31 cellular contexts compared by ENCODE assay signal in the genomic region with DNA sequence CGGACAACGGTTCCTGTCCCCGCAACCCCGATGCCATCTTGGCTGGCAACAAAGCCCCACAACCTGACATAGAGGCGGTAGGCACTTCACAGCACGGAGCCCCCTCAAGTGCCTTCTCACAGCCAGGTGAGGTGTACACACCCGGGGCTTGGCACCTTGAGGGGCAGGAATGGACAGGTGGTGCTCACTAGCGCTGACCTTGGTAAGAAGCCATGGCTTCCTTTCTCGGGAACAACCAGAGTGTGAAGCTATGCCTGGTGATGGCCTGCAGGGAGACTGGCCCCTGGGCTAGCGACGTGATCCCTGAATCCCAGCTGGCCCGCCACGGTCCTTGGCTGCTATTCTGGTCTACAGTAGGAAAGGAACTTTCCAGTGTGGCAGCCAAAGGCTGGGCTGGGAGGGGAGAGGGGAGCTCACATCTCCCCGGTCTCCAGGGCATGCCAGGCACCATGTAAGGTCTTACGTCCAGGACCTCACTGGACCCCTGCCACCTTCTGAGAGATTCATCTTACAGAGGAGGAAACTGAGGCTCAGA.
"Had no signal": no experiment of that assay in that cellular context is flagged by ENCODE, and none has a peak within 500 bp of the region (broad histone marks: within the 10 kb centered on the region; RNA-seq: fewer than 3 reads in every experiment).

No MANE protein-coding gene starts in this region.

- H3K4me3 ChIP-seq: MG63, SJSA1 had no signal

- H3K4me1 ChIP-seq: SJSA1 had no signal

- H3K27ac Mint-ChIP-seq: activated B cell treated with CpG ODN at 0.5 μM for 24 hours; activated CD4-positive, alpha-beta memory T cell treated with anti-CD3 and anti-CD28 coated beads, Interleukin-2, amount 10 ng/mL, durations not matched to agents 7 days and 5 days; activated T-helper 2 cell treated with anti-CD3 and anti-CD28 coated beads, Interferon-gamma antibody, Interleukin-2, Interleukin-4, amounts not matched to agents 10 μg/mL and 5 μg/mL and 100 μg/mL, durations not matched to agents 14 hours and 24 hours and 36 hours; T-helper 17 cell had no signal

- H3K4me1 Mint-ChIP-seq: brain had no signal

- H3K27ac ChIP-seq: SJSA1 had no signal

- H3K9me3 ChIP-seq: MG63, SJSA1 had no signal

- H3K27me3 Mint-ChIP-seq: activated B cell treated with CpG ODN at 0.5 μM for 24 hours; activated CD4-positive, alpha-beta memory T cell treated with anti-CD3 and anti-CD28 coated beads, Interleukin-2, amount 10 ng/mL, durations not matched to agents 7 days and 5 days; activated naive CD4-positive, alpha-beta T cell treated with anti-CD3 and anti-CD28 coated beads, Interleukin-2, amount 10 ng/mL, durations not matched to agents 7 days and 5 days; brain; T-helper 17 cell had no signal

- DNase-seq: activated B cell treated with CpG ODN at 0.5 μM for 24 hours; activated CD4-positive, alpha-beta memory T cell treated with anti-CD3 and anti-CD28 coated beads, Interleukin-2, amount 10 ng/mL, durations not matched to agents 7 days and 5 days; activated CD4-positive, alpha-beta T cell treated with anti-CD3 and anti-CD28 coated beads for 1 hour; activated CD4-positive, alpha-beta T cell treated with anti-CD3 and anti-CD28 coated beads, Interleukin-2, amount 50 U/mL, for 1 hour; activated gamma-delta T cell treated with Interleukin-2 at 50 U/mL for 16 hours; activated naive CD4-positive, alpha-beta T cell treated with anti-CD3 and anti-CD28 coated beads, Interleukin-2, amount 10 ng/mL, durations not matched to agents 7 days and 5 days; activated T-cell treated with anti-CD3 and anti-CD28 coated beads for 4 hours; activated T-cell treated with anti-CD3 and anti-CD28 coated beads, Interleukin-2, amount 50 U/mL, for 48 hours; amniotic stem cell; MG63; MV-4-11; NCI-H1092 treated with DMSO at 0.1 percent for 48 hours; NCI-H1417 treated with DMSO at 0.1 percent for 48 hours; NCI-H1694; NCI-H2029; NCI-H2107; NCI-H2171 treated with DMSO at 0.1 percent for 48 hours; NCI-H226; NCI-H510A; NCI-H526 treated with DMSO at 0.1 percent for 48 hours; NK-92 treated with Interleukin-12 subunit alpha and Interleukin-12 subunit beta, amount 100 ng/mL, for 24 hours; OCI-M1; RPMI8226; SHP77; T-helper 17 cell; T-helper 9 cell had no signal

- H3K4me3 Mint-ChIP-seq: activated B cell treated with CpG ODN at 0.5 μM for 24 hours; activated CD4-positive, alpha-beta memory T cell treated with anti-CD3 and anti-CD28 coated beads, Interleukin-2, amount 10 ng/mL, durations not matched to agents 7 days and 5 days; activated naive CD4-positive, alpha-beta T cell treated with anti-CD3 and anti-CD28 coated beads, Interleukin-2, amount 10 ng/mL, durations not matched to agents 7 days and 5 days; brain; T-helper 17 cell had no signal

- H3K36me3 ChIP-seq: MG63, SJSA1 had no signal

- H3K9me3 Mint-ChIP-seq: activated B cell treated with CpG ODN at 0.5 μM for 24 hours; activated CD4-positive, alpha-beta memory T cell treated with anti-CD3 and anti-CD28 coated beads, Interleukin-2, amount 10 ng/mL, durations not matched to agents 7 days and 5 days; activated naive CD4-positive, alpha-beta T cell treated with anti-CD3 and anti-CD28 coated beads, Interleukin-2, amount 10 ng/mL, durations not matched to agents 7 days and 5 days; activated T-helper 2 cell treated with anti-CD3 and anti-CD28 coated beads, Interferon-gamma antibody, Interleukin-2, Interleukin-4, amounts not matched to agents 10 μg/mL and 5 μg/mL and 100 μg/mL, durations not matched to agents 14 hours and 24 hours and 36 hours; brain had no signal

- ATAC-seq: Panc1, SK-N-SH treated with all-trans-retinoic acid at 6 μM for 48 hours, T-helper 17 cell had no signal

- H3K27me3 ChIP-seq: MG63, SJSA1 had no signal
